Comparison of ENCODE assay signal across 1 cellular context in genomic region chr11:62752994-62753735, GRCh38.
TF ChIP-seq lines count a peak whose summit lies in the region.

No MANE protein-coding gene starts in this region.

TF ChIP-seq in HepG2, 621 proteins besides CTCF, POLR2A, EP300 and RAD21:
- TF ChIP-seq ARID2 (CRISPR knock-in tag; IDR thresholded peaks at IDR 0.05; ENCODE audit: borderline replicate concordance) (0 out of 2 replicates have a peak, but pooled peaks have one; percentile 35), ZNF766 (CRISPR knock-in tag; IDR thresholded peaks at IDR 0.05; ENCODE audit: borderline replicate concordance) (0 out of 2 replicates have a peak, but pooled peaks have one; percentile 13), ZNF605 (CRISPR knock-in tag; IDR thresholded peaks at IDR 0.05) (0 out of 2 replicates have a peak, but pooled peaks have one; percentile 25), RFXAP (CRISPR knock-in tag; IDR thresholded peaks at IDR 0.05; ENCODE audit: borderline replicate concordance) (no peak)
